In genomic region chr6:53728570-53729194, GRCh38 we compare ENCODE assay signal across 8 cellular contexts.
A peak's percentile ranks its signal among the peaks of the same experiment; 100 is the strongest.
DNase-seq lines count a peak whose midpoint lies in the region; ATAC-seq, FAIRE-seq and TF ChIP-seq lines count a peak whose summit lies in the region.

No MANE protein-coding gene starts in this region.

- no peak for TF ChIP-seq POLR2A in right lobe of liver (IDR thresholded peaks at IDR 0.05)

- peaks cover 0 to 3% (median 0%) of the 10 kb centered on the region in 4 donors for H3K4me1 ChIP-seq in right lobe of liver

- H3K36me3 ChIP-seq in right lobe of liver, result no peaks in the 10 kb centered on the region

- no peak for FAIRE-seq in RCC 7860 (lab: Jason Lieb, UNC)

- intact Hi-C loops in right lobe of liver (cut with DNase I), result loop anchor here (10.0 kb wide), 2 partner anchors 226 to 234 kb away; no protein-coding TSS in a partner anchor

- no peaks in the 10 kb centered on the region for H3K27me3 ChIP-seq in right lobe of liver

- 12% methylated on average over 8 of the region's 9 CpGs for WGBS in right lobe of liver (ENCODE audit: insufficient coverage, low coverage, low lambda C conversion rate, missing lambda C conversion rate)

- peak; percentile 79 for TF ChIP-seq CTCF in WI38 (IDR thresholded peaks at IDR 0.05; ENCODE audit: low read depth, low read length)
- TF ChIP-seq CTCF in right lobe of liver (IDR thresholded peaks at IDR 0.05), result peak; percentile 84 to 94 (median 90)

- ATAC-seq in GM21619 (IDR thresholded peaks at IDR 0.05; ENCODE audit: unreplicated experiment) (peak; percentile 64), right lobe of liver (peak; percentile 81 to 86 (median 83))

- H3K9me3 ChIP-seq in right lobe of liver, result no peaks in the 10 kb centered on the region

- peak; percentile 7 for DNase-seq in DMS 273 treated with DMSO at 0.1 percent for 48 hours (lab: John Stamatoyannopoulos, UW)
- peak; percentile 39 for DNase-seq in NCI-H1105 (lab: John Stamatoyannopoulos, UW)
- DNase-seq in cerebellar cortex (ENCODE audit: low spot score), result peak; percentile 52
- peak in 2 of 3 donors; percentile 46 to 53 for DNase-seq in right lobe of liver
- DNase-seq in stimulated activated CD8-positive, alpha-beta memory T cell treated with anti-CD3 and anti-CD28 coated beads, Interleukin-12 subunit alpha, Interleukin-12 subunit beta, amount 100 ng/mL, for 4 hours (ENCODE audit: low read depth), result peak; percentile 18
- no peak for DNase-seq in RCC 7860 (ENCODE audit: low spot score)

- no peak overlapping the region for H3K27ac ChIP-seq in right lobe of liver

- no peak overlapping the region for H3K4me3 ChIP-seq in WI38 (ENCODE audit: low read depth, low read length)
- H3K4me3 ChIP-seq in right lobe of liver, result no peak overlapping the region
